26 cellular contexts compared by ENCODE assay signal in genomic region chr11:34620202-34620601, GRCh38. TPM values are rescaled to one million over a fixed set of nuclear protein-coding genes. Genes with fewer than 3 reads are reported as not detected.
DNase-seq lines count a peak whose midpoint lies in the region; ATAC-seq and TF ChIP-seq lines count a peak whose summit lies in the region.
"Had no signal": no experiment of that assay in that cellular context is flagged by ENCODE, and none has a peak within 500 bp of the region (broad histone marks: within the 10 kb centered on the region; RNA-seq: fewer than 3 reads in every experiment).

No MANE protein-coding gene starts in this region.

- H3F3A ChIP-seq in GM23338 (replicated peaks; ENCODE audit: low read depth) = no peaks in the 10 kb centered on the region

- H3K4me1 Mint-ChIP-seq in type B pancreatic cell (ENCODE audit: unreplicated experiment) (peaks cover 9% of the 10 kb centered on the region), GM23338 (peaks cover 6% of the 10 kb centered on the region; the same call in 2 of the 3 replicates)

- H3K4me1 ChIP-seq in OCI-LY3 (ENCODE audit: low read length) = peaks cover 56% of the 10 kb centered on the region
- peaks cover 23 to 31% of the 10 kb centered on the region in 2 donors for H3K4me1 ChIP-seq in duodenal mucosa (ENCODE audit: control insufficient read depth in 1 of 2, insufficient read depth in 2 of 2, low read length in 2 of 2)
- H3K4me1 ChIP-seq in mucosa of stomach (ENCODE audit: control insufficient read depth, insufficient read depth, low read length) = peaks cover 46% of the 10 kb centered on the region
- peaks cover 6% of the 10 kb centered on the region; the same call in 1 of the 2 replicates for H3K4me1 ChIP-seq in GM23338 (ENCODE audit: insufficient read depth)

- peaks cover 14% of the 10 kb centered on the region; the same call in 1 of the 2 replicates for H3K27me3 ChIP-seq in OCI-LY3 (ENCODE audit: low read depth, low read length)
- no peaks in the 10 kb centered on the region for H3K27me3 ChIP-seq in duodenal mucosa (ENCODE audit: control insufficient read depth in 1 of 2, insufficient read depth in 2 of 2, low read length in 2 of 2)
- H3K27me3 ChIP-seq in mucosa of stomach (ENCODE audit: control insufficient read depth, insufficient read depth, low read length) = no peaks in the 10 kb centered on the region
- H3K27me3 ChIP-seq in GM23338 (ENCODE audit: insufficient read depth) = no peaks in the 10 kb centered on the region
- H3K27me3 ChIP-seq: SJSA1, thyroid gland had no signal

- H3K4me3 ChIP-seq in OCI-LY3 (ENCODE audit: low read length) (no peak overlapping the region), duodenal mucosa (ENCODE audit: low read depth in 1 of 2, low read length in 2 of 2) (peak overlapping the region; percentile 37 to 66), mucosa of stomach (ENCODE audit: low read length) (peak overlapping the region; percentile 52), GM23338 (no peak overlapping the region), foreskin fibroblast (ENCODE audit: low read depth in 1 of 2, low read length in 2 of 2) (no peak overlapping the region)
- H3K4me3 ChIP-seq: SJSA1, thyroid gland had no signal

- no peak overlapping the region for H3K9ac ChIP-seq in OCI-LY3 (ENCODE audit: low read length)
- peak overlapping the region; percentile 26 to 44 for H3K9ac ChIP-seq in duodenal mucosa (ENCODE audit: low read depth in 1 of 2, low read length in 2 of 2)
- peak overlapping the region; percentile 59 for H3K9ac ChIP-seq in mucosa of stomach (ENCODE audit: low read length)

- ATAC-seq in GM23338 (no peak), GM19023 (IDR thresholded peaks at IDR 0.05; ENCODE audit: unreplicated experiment) (no peak)
- ATAC-seq: right cardiac atrium; stimulated activated naive CD8-positive, alpha-beta T cell treated with anti-CD3 and anti-CD28 coated beads, Interleukin-15, Interleukin-2, amounts not matched to agents 100 U/mL and 50 U/mL, for 24 hours had no signal

- H3K4me3 Mint-ChIP-seq in type B pancreatic cell (peak overlapping the region; percentile 79), GM23338 (no peak overlapping the region)
- H3K4me3 Mint-ChIP-seq: activated T-cell treated with anti-CD3 and anti-CD28 coated beads, Interleukin-2, amount 50 U/mL, for 24 hours; CD8-positive, alpha-beta memory T cell; H9 had no signal

- H4K20me1 ChIP-seq in OCI-LY3 (ENCODE audit: insufficient read depth, low read length) (no peaks in the 10 kb centered on the region), GM23338 (replicated peaks; ENCODE audit: insufficient read depth) (no peaks in the 10 kb centered on the region)

- H3K27ac Mint-ChIP-seq in type B pancreatic cell (peak overlapping the region; percentile 92), GM23338 (no peak overlapping the region)
- H3K27ac Mint-ChIP-seq: activated T-cell treated with anti-CD3 and anti-CD28 coated beads, Interleukin-2, amount 50 U/mL, for 24 hours; H9 had no signal

- H3K9me2 ChIP-seq in GM23338 (ENCODE audit: insufficient read depth) = peaks cover 24% of the 10 kb centered on the region; the same call in 1 of the 2 replicates

- H3K9me3 Mint-ChIP-seq in type B pancreatic cell (no peaks in the 10 kb centered on the region), GM23338 (no peaks in the 10 kb centered on the region)
- H3K9me3 Mint-ChIP-seq: activated T-cell treated with anti-CD3 and anti-CD28 coated beads, Interleukin-2, amount 50 U/mL, for 24 hours; H9 had no signal

- H2AFZ ChIP-seq in OCI-LY3 (ENCODE audit: low read depth, low read length) = no peak overlapping the region
- no peak overlapping the region for H2AFZ ChIP-seq in GM23338

- H3K36me3 Mint-ChIP-seq in type B pancreatic cell = no peaks in the 10 kb centered on the region
- H3K36me3 Mint-ChIP-seq in GM23338 (ENCODE audit: low read depth) = no peaks in the 10 kb centered on the region

- H3K4me2 ChIP-seq in OCI-LY3 (ENCODE audit: low read length) (peak overlapping the region; percentile 39), GM23338 (no peak overlapping the region)

- H3K79me2 ChIP-seq in OCI-LY3 (ENCODE audit: low read length) (no peaks in the 10 kb centered on the region), GM23338 (replicated peaks; ENCODE audit: insufficient read depth) (no peaks in the 10 kb centered on the region)

- no peaks in the 10 kb centered on the region for H3K36me3 ChIP-seq in OCI-LY3 (replicated peaks; ENCODE audit: low read depth, low read length)
- no peaks in the 10 kb centered on the region for H3K36me3 ChIP-seq in duodenal mucosa (ENCODE audit: control insufficient read depth in 1 of 2, insufficient read depth in 2 of 2, low read length in 2 of 2)
- no peaks in the 10 kb centered on the region for H3K36me3 ChIP-seq in mucosa of stomach (ENCODE audit: control insufficient read depth, insufficient read depth, low read length)
- H3K36me3 ChIP-seq in GM23338 (ENCODE audit: insufficient read depth) = no peaks in the 10 kb centered on the region
- H3K36me3 ChIP-seq: SJSA1, thyroid gland had no signal

- no peak for DNase-seq in type B pancreatic cell (ENCODE audit: extremely low spot score, unreplicated experiment)
- DNase-seq in GM23338 (ENCODE audit: low spot score) = no peak
- no peak for DNase-seq in foreskin fibroblast
- DNase-seq: activated CD8-positive, alpha-beta memory T cell treated with anti-CD3 and anti-CD28 coated beads for 24 hours; activated T-cell treated with anti-CD3 and anti-CD28 coated beads, Interleukin-2, amount 50 U/mL, for 24 hours; CD8-positive, alpha-beta memory T cell; DND-41; effector memory CD4-positive, alpha-beta T cell; H9; KG1; NCI-H1694; NCI-H2171 treated with DMSO at 0.1 percent for 48 hours; NCI-H524; occipital lobe; right cardiac atrium; stimulated activated CD4-positive, alpha-beta T cell treated with anti-CD3 and anti-CD28 coated beads, Interleukin-4, amount 100 ng/mL, for 4 hours; stimulated activated naive CD8-positive, alpha-beta T cell treated with anti-CD3 and anti-CD28 coated beads, Interleukin-15, Interleukin-2, amounts not matched to agents 100 U/mL and 50 U/mL, for 24 hours; T-helper 1 cell; thyroid gland had no signal

- TF ChIP-seq CTCF in OCI-LY3 (IDR thresholded peaks at IDR 0.05; ENCODE audit: low read depth, low read length) (no peak), type B pancreatic cell (conservative IDR thresholded peaks at IDR 0.05) (no peak), GM23338 (conservative IDR thresholded peaks at IDR 0.05; ENCODE audit: low read depth in 2 of 2) (no peak), foreskin fibroblast (IDR thresholded peaks at IDR 0.05; ENCODE audit: low read depth, low read length) (no peak)

- no peak overlapping the region for H3K27ac ChIP-seq in OCI-LY3 (ENCODE audit: low read length)
- no peak overlapping the region for H3K27ac ChIP-seq in duodenal mucosa (ENCODE audit: low read depth, low read length)
- H3K27ac ChIP-seq in GM23338 (ENCODE audit: low read depth) = no peak overlapping the region
- H3K27ac ChIP-seq: SJSA1, thyroid gland had no signal

- H3K9me3 ChIP-seq in OCI-LY3 (ENCODE audit: insufficient read depth, low read length) (no peaks in the 10 kb centered on the region), duodenal mucosa (ENCODE audit: control insufficient read depth in 1 of 2, low read length in 2 of 2) (no peaks in the 10 kb centered on the region), mucosa of stomach (ENCODE audit: control insufficient read depth, low read length) (no peaks in the 10 kb centered on the region)
- H3K9me3 ChIP-seq: SJSA1, thyroid gland had no signal

- H3K27me3 Mint-ChIP-seq in type B pancreatic cell (no peaks in the 10 kb centered on the region), GM23338 (ENCODE audit: insufficient read depth, low read depth, poor library complexity) (no peaks in the 10 kb centered on the region)

TF ChIP-seq in GM23338, 12 proteins besides CTCF, POLR2A, EP300 and RAD21 (continues in another document):
- TF ChIP-seq REST (IDR thresholded peaks at IDR 0.05; ENCODE audit: unreplicated experiment) (no peak), ZNF331 (CRISPR knock-in tag; IDR thresholded peaks at IDR 0.05; ENCODE audit: low read depth) (no peak), EZH2phosphoT487 (IDR thresholded peaks at IDR 0.05; ENCODE audit: unreplicated experiment) (no peak), STAT1 (IDR thresholded peaks at IDR 0.05; ENCODE audit: unreplicated experiment) (no peak)

RNA-seq across cellular contexts. Expression of gene EHF, which starts 0.7 kb away (rescaled TPM):
- total RNA-seq in type B pancreatic cell (ENCODE audit: low replicate concordance) = 31.5 and 44.8 TPM in 2 replicates
- total RNA-seq in GM23338 (2014; rRNA removed; shearing (Covaris generic)) = not detected in 2 replicates
- polyA plus RNA-seq in GM23338 (2016; fragmentation: Nextera tagmentation; extraction: Ambion mirVana) = not detected in 2 replicates
- total RNA-seq: fibroblast of lung, H9, myocyte, SJSA1 had no signal
- polyA plus RNA-seq: CD8-positive, alpha-beta memory T cell had no signal

Comparison
In these comparisons a context has a peak if more than half of its experiments do, and no peak if none do; other contexts are left out.
1. H3K4me3 ChIP-seq: peak in duodenal mucosa (2 of 2) and mucosa of stomach (single experiment); none in OCI-LY3 (single experiment), GM23338 (single experiment) and foreskin fibroblast (0 of 2).
2. RNA of gene EHF, which starts 0.7 kb away (total RNA-seq): 31.5 to 44.8 TPM in type B pancreatic cell; not detected in GM23338; every median in the first group is over 10 times any median in the second.